In the genomic region with DNA sequence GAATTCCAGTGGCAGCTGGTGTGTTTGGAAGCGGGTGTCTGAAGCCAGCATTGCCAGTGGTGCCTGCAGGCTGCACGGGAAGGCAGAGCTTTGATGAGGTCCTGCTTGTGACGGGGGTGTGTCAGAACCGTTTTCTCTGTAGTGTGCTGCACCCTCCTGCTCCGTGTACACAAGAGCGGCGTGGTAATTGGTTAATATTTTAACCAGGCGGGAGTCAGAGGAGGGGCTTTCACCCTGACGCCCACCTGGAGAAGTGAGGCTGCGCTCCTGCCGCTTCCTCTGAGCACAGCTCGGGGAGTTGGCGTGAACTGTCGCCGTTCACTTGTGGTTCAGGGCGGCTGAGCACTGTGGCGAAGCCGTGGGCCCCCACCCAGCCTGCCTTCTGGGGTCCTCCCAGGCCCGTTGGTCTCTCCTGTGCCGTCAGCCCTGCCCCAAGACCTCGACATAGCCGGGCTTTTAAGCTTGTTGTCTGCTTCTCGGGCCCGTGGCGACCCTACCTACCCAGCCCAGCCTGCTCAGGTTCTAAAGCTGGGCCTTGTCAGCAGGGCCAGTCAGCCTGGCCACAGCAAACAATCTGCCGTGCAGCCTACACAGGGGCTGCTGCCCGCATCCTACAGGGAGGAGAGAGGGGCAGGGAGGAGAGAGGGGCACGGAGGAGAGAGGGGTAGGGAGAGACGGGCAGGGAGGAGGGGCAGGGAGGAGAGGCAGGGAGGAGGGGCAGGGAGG, we compare ENCODE assay signal across 21 cellular contexts. TPM values are rescaled to one million over a fixed set of nuclear protein-coding genes. Genes with fewer than 3 reads are reported as not detected.
A peak's percentile ranks its signal among the peaks of the same experiment; 100 is the strongest.
DNase-seq lines count a peak whose midpoint lies in the region; ATAC-seq and TF ChIP-seq lines count a peak whose summit lies in the region.
"Had no signal": no experiment of that assay in that cellular context is flagged by ENCODE, and none has a peak within 500 bp of the region (broad histone marks: within the 10 kb centered on the region; RNA-seq: fewer than 3 reads in every experiment).

No MANE protein-coding gene starts in this region.

- H3F3A ChIP-seq in GM23338 (replicated peaks; ENCODE audit: low read depth): no peaks in the 10 kb centered on the region

- no peak overlapping the region for H3K4me2 ChIP-seq in GM23338

- no peak overlapping the region for H3K27ac ChIP-seq in GM23338 (ENCODE audit: low read depth)
- H3K27ac ChIP-seq: HL-60, ovary, sigmoid colon had no signal

- no peaks in the 10 kb centered on the region; the same call in 1 of the 3 replicates for H3K9me3 Mint-ChIP-seq in GM23338
- H3K9me3 Mint-ChIP-seq in stimulated activated memory B cell treated with anti-CD40 and anti-IgM and Interleukin-4, amounts not matched to agents 10 μg/mL and 1 μg/mL and 100 μg/mL, for 72 hours: no peaks in the 10 kb centered on the region
- H3K9me3 Mint-ChIP-seq: activated CD8-positive, alpha-beta T cell treated with anti-CD3 and anti-CD28 coated beads for 36 hours; HFFc6 had no signal

- H3K4me1 ChIP-seq in GM23338 (ENCODE audit: insufficient read depth): no peaks in the 10 kb centered on the region

- DNase-seq in GM23338 (ENCODE audit: low spot score): peak; percentile 44
- peak; percentile 15 for DNase-seq in NCI-H2227 treated with DMSO at 0.1 percent for 48 hours (lab: John Stamatoyannopoulos, UW)
- DNase-seq in kidney glomerular epithelial cell (lab: John Stamatoyannopoulos, UW): peak; percentile 13
- no peak for DNase-seq in AML-193 (lab: John Stamatoyannopoulos, UW)
- DNase-seq in NCI-H526 (lab: John Stamatoyannopoulos, UW): no peak
- DNase-seq: activated CD8-positive, alpha-beta T cell treated with anti-CD3 and anti-CD28 coated beads for 36 hours; activated naive CD4-positive, alpha-beta T cell; amniotic stem cell; erythroblast; foreskin melanocyte; HFFc6; islet precursor cell; mammary epithelial cell; ovary; sigmoid colon; T1000 had no signal

- H3K27me3 Mint-ChIP-seq in GM23338 (ENCODE audit: insufficient read depth, low read depth, poor library complexity): peaks cover 9% of the 10 kb centered on the region
- no peaks in the 10 kb centered on the region for H3K27me3 Mint-ChIP-seq in stimulated activated memory B cell treated with anti-CD40 and anti-IgM and Interleukin-4, amounts not matched to agents 10 μg/mL and 1 μg/mL and 100 μg/mL, for 72 hours
- H3K27me3 Mint-ChIP-seq: activated CD8-positive, alpha-beta T cell treated with anti-CD3 and anti-CD28 coated beads for 36 hours had no signal

- ATAC-seq in GM23338 (peak; percentile 79), GM19397 (IDR thresholded peaks at IDR 0.05; ENCODE audit: unreplicated experiment) (no peak)
- ATAC-seq in stimulated activated memory B cell treated with anti-CD40 and anti-IgM and Interleukin-4, amounts not matched to agents 10 μg/mL and 1 μg/mL and 100 μg/mL, for 72 hours: peak; percentile 7
- ATAC-seq: activated CD8-positive, alpha-beta T cell treated with anti-CD3 and anti-CD28 coated beads for 36 hours had no signal

- no peak for TF ChIP-seq CTCF in GM23338 (conservative IDR thresholded peaks at IDR 0.05; ENCODE audit: low read depth in 2 of 2)

- no peak overlapping the region for H3K4me3 Mint-ChIP-seq in GM23338
- H3K4me3 Mint-ChIP-seq in stimulated activated memory B cell treated with anti-CD40 and anti-IgM and Interleukin-4, amounts not matched to agents 10 μg/mL and 1 μg/mL and 100 μg/mL, for 72 hours: no peak overlapping the region
- H3K4me3 Mint-ChIP-seq: activated CD8-positive, alpha-beta T cell treated with anti-CD3 and anti-CD28 coated beads for 36 hours; HFFc6 had no signal

- H3K4me3 ChIP-seq in GM23338: no peak overlapping the region
- H3K4me3 ChIP-seq: ovary, sigmoid colon had no signal

- no peaks in the 10 kb centered on the region for H3K27me3 ChIP-seq in GM23338 (ENCODE audit: insufficient read depth)
- H3K27me3 ChIP-seq: ovary had no signal

- H2AFZ ChIP-seq in GM23338: no peak overlapping the region

- no peaks in the 10 kb centered on the region for H4K20me1 ChIP-seq in GM23338 (replicated peaks; ENCODE audit: insufficient read depth)

- peaks cover 5% of the 10 kb centered on the region; the same call in 2 of the 3 replicates for H3K4me1 Mint-ChIP-seq in GM23338
- H3K4me1 Mint-ChIP-seq in stimulated activated memory B cell treated with anti-CD40 and anti-IgM and Interleukin-4, amounts not matched to agents 10 μg/mL and 1 μg/mL and 100 μg/mL, for 72 hours: no peaks in the 10 kb centered on the region

- no peaks in the 10 kb centered on the region for H3K9me2 ChIP-seq in GM23338 (ENCODE audit: insufficient read depth)

- H3K36me3 Mint-ChIP-seq in GM23338 (ENCODE audit: low read depth): peaks cover 4% of the 10 kb centered on the region
- peaks cover 65% of the 10 kb centered on the region for H3K36me3 Mint-ChIP-seq in stimulated activated memory B cell treated with anti-CD40 and anti-IgM and Interleukin-4, amounts not matched to agents 10 μg/mL and 1 μg/mL and 100 μg/mL, for 72 hours

- no peaks in the 10 kb centered on the region for H3K36me3 ChIP-seq in GM23338 (ENCODE audit: insufficient read depth)
- H3K36me3 ChIP-seq: ovary had no signal

- H3K79me2 ChIP-seq in GM23338 (replicated peaks; ENCODE audit: insufficient read depth): no peaks in the 10 kb centered on the region

- H3K27ac Mint-ChIP-seq in GM23338: no peak overlapping the region
- no peak overlapping the region for H3K27ac Mint-ChIP-seq in stimulated activated memory B cell treated with anti-CD40 and anti-IgM and Interleukin-4, amounts not matched to agents 10 μg/mL and 1 μg/mL and 100 μg/mL, for 72 hours
- H3K27ac Mint-ChIP-seq: activated CD8-positive, alpha-beta T cell treated with anti-CD3 and anti-CD28 coated beads for 36 hours; HFFc6 had no signal

TF ChIP-seq in GM23338, 12 proteins besides CTCF, POLR2A, EP300 and RAD21 (continues in another document):
- no peak for TF ChIP-seq EZH2phosphoT487 (IDR thresholded peaks at IDR 0.05; ENCODE audit: unreplicated experiment)
- TF ChIP-seq ZNF114 (CRISPR knock-in tag; IDR thresholded peaks at IDR 0.05): no peak
- TF ChIP-seq NANOG (IDR thresholded peaks at IDR 0.05; ENCODE audit: borderline replicate concordance): no peak
- no peak for TF ChIP-seq REST (IDR thresholded peaks at IDR 0.05; ENCODE audit: unreplicated experiment)
- TF ChIP-seq STAT1 (IDR thresholded peaks at IDR 0.05; ENCODE audit: unreplicated experiment): no peak
- no peak for TF ChIP-seq CREB1 (CRISPR knock-in tag; IDR thresholded peaks at IDR 0.05; ENCODE audit: low read depth)
- no peak for TF ChIP-seq JUNB (IDR thresholded peaks at IDR 0.05; ENCODE audit: unreplicated experiment)
- TF ChIP-seq ZNF331 (CRISPR knock-in tag; IDR thresholded peaks at IDR 0.05; ENCODE audit: low read depth): no peak
- no peak for TF ChIP-seq ETS1 (IDR thresholded peaks at IDR 0.05)
- TF ChIP-seq POLR2AphosphoS5 (IDR thresholded peaks at IDR 0.05; ENCODE audit: low read depth): no peak

RNA-seq across cellular contexts. Expression of gene NKX6-2, which starts 11.6 kb away (rescaled TPM):
- 0.24 TPM in 1 of 2 replicates, not detected in the other for total RNA-seq in GM23338 (2014; rRNA removed; shearing (Covaris generic))
- polyA plus RNA-seq in GM23338 (2016; fragmentation: Nextera tagmentation; extraction: Ambion mirVana): 9.3 and 10.9 TPM in 2 replicates
- total RNA-seq: activated CD8-positive, alpha-beta T cell treated with anti-CD3 and anti-CD28 coated beads for 36 hours; cardiac septum; HFFc6; M059J; mammary epithelial cell; ovary; sigmoid colon had no signal
- polyA plus RNA-seq: mammary epithelial cell, ovary had no signal

Comparison
In these comparisons a context has a peak if more than half of its experiments do, and no peak if none do; other contexts are left out.
1. DNase-seq: peak in GM23338 (single experiment), NCI-H2227 treated with DMSO at 0.1 percent for 48 hours (single experiment) and kidney glomerular epithelial cell (single experiment); none in AML-193 (0 of 2) and NCI-H526 (0 of 2).